3 cellular contexts compared by ENCODE assay signal in the genomic region with DNA sequence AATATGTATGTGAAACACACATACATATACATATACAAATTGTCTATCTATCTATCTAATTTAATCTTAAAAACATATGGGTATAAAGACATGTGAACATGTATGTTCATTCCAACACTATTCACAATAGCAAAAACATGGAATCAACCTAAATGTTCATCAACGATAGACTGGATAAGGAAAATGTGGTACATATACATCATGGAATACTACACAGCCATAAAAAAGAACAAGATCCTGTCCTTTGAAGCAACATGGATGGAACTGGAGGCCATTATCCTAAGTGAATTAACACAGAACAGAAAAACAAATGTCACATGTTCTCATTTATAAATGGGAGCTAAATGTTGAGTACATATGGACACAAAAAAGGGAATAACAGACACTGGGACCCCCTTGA.
A peak's percentile ranks its signal among the peaks of the same experiment; 100 is the strongest.
TF ChIP-seq lines count a peak whose summit lies in the region.

No MANE protein-coding gene starts in this region.

TF ChIP-seq in SK-N-SH treated with all-trans-retinoic acid at 6 μM for 48 hours, 23 proteins besides CTCF, POLR2A, EP300 and RAD21:
- peak; percentile 63; the same call in 1 of the 2 replicates for TF ChIP-seq ZNF8 (CRISPR knock-in tag; IDR thresholded peaks at IDR 0.05)
- no peak for TF ChIP-seq ZC3H10 (CRISPR knock-in tag; IDR thresholded peaks at IDR 0.05)

TF ChIP-seq in SK-N-SH, 30 proteins besides CTCF, POLR2A, EP300 and RAD21:
- TF ChIP-seq USF2 (IDR thresholded peaks at IDR 0.05; ENCODE audit: borderline replicate concordance, low read depth, low read length) (no peak), TEAD4 (IDR thresholded peaks at IDR 0.05; ENCODE audit: borderline replicate concordance, insufficient read depth) (no peak), PBX3 (IDR thresholded peaks at IDR 0.05) (no peak), EZH2phosphoT487 (IDR thresholded peaks at IDR 0.05; ENCODE audit: borderline replicate concordance, low read depth) (no peak), FOXJ3 (CRISPR knock-in tag; IDR thresholded peaks at IDR 0.05) (no peak), POLR2AphosphoS5 (IDR thresholded peaks at IDR 0.05; ENCODE audit: low read depth, low read length) (no peak), TAF1 (IDR thresholded peaks at IDR 0.05; ENCODE audit: borderline replicate concordance, low read depth, low read length) (no peak)

TF ChIP-seq in K562, 482 proteins besides CTCF, POLR2A, EP300 and RAD21:
- TF ChIP-seq ZNF146 (CRISPR knock-in tag; IDR thresholded peaks at IDR 0.05; ENCODE audit: unreplicated experiment) (peak; percentile 93), USF1 (CRISPR knock-in tag; IDR thresholded peaks at IDR 0.05) (no peak)
